9 cellular contexts compared by ENCODE assay signal in the genomic region with DNA sequence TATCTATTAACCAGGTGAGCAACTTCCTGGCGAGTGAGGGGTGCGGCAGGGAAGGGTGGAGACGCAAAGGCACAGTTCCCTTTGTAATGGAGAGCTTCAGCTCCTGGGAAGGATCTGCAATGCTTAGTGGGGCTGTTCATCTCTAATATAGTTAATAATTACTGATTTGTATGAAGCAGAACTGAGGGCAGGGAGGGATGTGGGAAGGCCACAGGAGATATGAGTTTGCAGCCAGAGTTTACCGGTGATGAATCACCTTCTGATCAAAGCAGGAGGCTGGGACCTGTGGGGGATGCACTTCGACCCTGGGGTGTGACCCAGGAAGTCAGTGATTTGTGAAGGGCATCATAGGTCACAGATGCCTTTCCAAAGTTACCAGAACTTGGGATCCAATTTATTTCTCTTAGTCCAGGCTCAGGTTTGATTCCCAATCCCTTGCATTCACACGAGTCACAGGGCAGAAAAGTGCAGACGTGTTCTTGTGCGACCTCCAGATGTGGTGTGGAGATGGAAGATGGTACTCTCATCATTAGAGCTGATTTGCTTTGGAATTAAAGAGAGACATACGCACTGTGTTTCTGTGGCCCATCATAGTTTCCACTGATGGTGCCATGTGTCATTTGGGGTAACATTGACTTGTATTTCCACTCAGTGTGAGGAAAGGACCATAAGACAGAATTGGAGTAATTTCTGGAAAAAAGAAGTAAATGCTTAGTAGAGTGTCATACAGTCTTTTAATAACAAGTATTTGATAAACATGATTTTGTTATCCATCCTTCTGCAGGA. TPM values are rescaled to one million over a fixed set of nuclear protein-coding genes. Genes with fewer than 3 reads are reported as not detected.
DNase-seq lines count a peak whose midpoint lies in the region; ATAC-seq and TF ChIP-seq lines count a peak whose summit lies in the region.
"Had no signal": no experiment of that assay in that cellular context is flagged by ENCODE, and none has a peak within 500 bp of the region (broad histone marks: within the 10 kb centered on the region; RNA-seq: fewer than 3 reads in every experiment).

No MANE protein-coding gene starts in this region.

- H3K4me3 ChIP-seq in tibial nerve, result no peak overlapping the region
- H3K4me3 ChIP-seq in suprapubic skin, result no peak overlapping the region

- ATAC-seq in activated T-cell treated with anti-CD3 and anti-CD28 coated beads, Interleukin-2, amount 50 U/mL, for 4 hours, result peak in 1 of 2 donors; percentile 54
- ATAC-seq in HG03378 (IDR thresholded peaks at IDR 0.05; ENCODE audit: unreplicated experiment), result peak; percentile 35

- H3K4me1 ChIP-seq in tibial nerve (peaks cover 0 to 62% (median 32%) of the 10 kb centered on the region in 4 donors), suprapubic skin (peaks cover 50% of the 10 kb centered on the region)

- no peaks in the 10 kb centered on the region for H3K27me3 Mint-ChIP-seq in activated T-cell treated with anti-CD3 and anti-CD28 coated beads, Interleukin-2, amount 50 U/mL, for 4 hours (ENCODE audit: low read depth)
- peaks cover 2% of the 10 kb centered on the region for H3K27me3 Mint-ChIP-seq in glutamatergic neuron (ENCODE audit: unreplicated experiment)

- H3K4me1 Mint-ChIP-seq in activated T-cell treated with anti-CD3 and anti-CD28 coated beads, Interleukin-2, amount 50 U/mL, for 4 hours (ENCODE audit: low read depth), result peaks cover 53% of the 10 kb centered on the region
- H3K4me1 Mint-ChIP-seq in glutamatergic neuron (ENCODE audit: low read depth, unreplicated experiment), result peaks cover 30% of the 10 kb centered on the region

- TF ChIP-seq EP300 in tibial nerve (IDR thresholded peaks at IDR 0.05), result no peak
- no peak for TF ChIP-seq EP300 in suprapubic skin (IDR thresholded peaks at IDR 0.05)

- H3K27me3 ChIP-seq in tibial nerve, result no peaks in the 10 kb centered on the region
- no peaks in the 10 kb centered on the region for H3K27me3 ChIP-seq in suprapubic skin

- H3K36me3 Mint-ChIP-seq in activated T-cell treated with anti-CD3 and anti-CD28 coated beads, Interleukin-2, amount 50 U/mL, for 4 hours (ENCODE audit: insufficient read depth), result no peaks in the 10 kb centered on the region
- H3K36me3 Mint-ChIP-seq in glutamatergic neuron (ENCODE audit: unreplicated experiment), result no peaks in the 10 kb centered on the region

- peak overlapping the region; percentile 8 for H3K4me3 Mint-ChIP-seq in activated T-cell treated with anti-CD3 and anti-CD28 coated beads, Interleukin-2, amount 50 U/mL, for 4 hours
- peak overlapping the region; percentile 36 for H3K4me3 Mint-ChIP-seq in glutamatergic neuron (ENCODE audit: unreplicated experiment)

- peak overlapping the region in 3 of 4 donors; percentile 17 to 68 (median 54) for H3K27ac ChIP-seq in tibial nerve
- no peak overlapping the region for H3K27ac ChIP-seq in suprapubic skin

- TF ChIP-seq POLR2A in tibial nerve (IDR thresholded peaks at IDR 0.05), result no peak
- no peak for TF ChIP-seq POLR2A in suprapubic skin (IDR thresholded peaks at IDR 0.05)

- no peaks in the 10 kb centered on the region for H3K9me3 Mint-ChIP-seq in activated T-cell treated with anti-CD3 and anti-CD28 coated beads, Interleukin-2, amount 50 U/mL, for 4 hours
- H3K9me3 Mint-ChIP-seq in glutamatergic neuron (ENCODE audit: unreplicated experiment), result peaks cover 10% of the 10 kb centered on the region

- no peaks in the 10 kb centered on the region for H3K9me3 ChIP-seq in tibial nerve
- H3K9me3 ChIP-seq in suprapubic skin, result no peaks in the 10 kb centered on the region

- H3K36me3 ChIP-seq in tibial nerve (no peaks in the 10 kb centered on the region), suprapubic skin (no peaks in the 10 kb centered on the region)

- DNase-seq in activated T-cell treated with anti-CD3 and anti-CD28 coated beads, Interleukin-2, amount 50 U/mL, for 4 hours, result no peak
- DNase-seq in activated T-cell treated with anti-CD3 and anti-CD28 coated beads for 4 hours (no peak), glutamatergic neuron (no peak), tibial nerve (ENCODE audit: low spot score in 2 of 2) (no peak), suprapubic skin (ENCODE audit: low spot score in 2 of 2) (no peak), NCI-H1930 (lab: John Stamatoyannopoulos, UW) (no peak)
- no peak for DNase-seq in effector CD8-positive, alpha-beta T cell (lab: John Stamatoyannopoulos, UW)
- DNase-seq: SHP77 had no signal

- 64 to 75% methylated on average over 9 of the region's 9 CpGs for WGBS in tibial nerve, 2 donors
- 52% methylated on average over 9 of the region's 9 CpGs for WGBS in suprapubic skin

- no peak overlapping the region for H3K27ac Mint-ChIP-seq in glutamatergic neuron (ENCODE audit: unreplicated experiment)

- TF ChIP-seq CTCF in glutamatergic neuron (IDR thresholded peaks at IDR 0.05; ENCODE audit: partially characterized antibody, unreplicated experiment) (no peak), tibial nerve (IDR thresholded peaks at IDR 0.05) (no peak), suprapubic skin (IDR thresholded peaks at IDR 0.05) (no peak)

RNA-seq across cellular contexts. Expression of a gene that starts 55.0 kb away (rescaled TPM):
- 10 to 100 TPM; 13.5 to 16.4 (median 14.7) TPM for total RNA-seq in activated T-cell treated with anti-CD3 and anti-CD28 coated beads, Interleukin-2, amount 50 U/mL, for 4 hours
- total RNA-seq in glutamatergic neuron (ENCODE audit: unreplicated experiment), result 40.6 TPM
- total RNA-seq in tibial nerve, result 10 to 100 TPM; 17.2 to 25.7 (median 21.9) TPM
- total RNA-seq in suprapubic skin, result 10 to 100 TPM; 29.1 to 44.7 (median 34.9) TPM
